In the genomic region with DNA sequence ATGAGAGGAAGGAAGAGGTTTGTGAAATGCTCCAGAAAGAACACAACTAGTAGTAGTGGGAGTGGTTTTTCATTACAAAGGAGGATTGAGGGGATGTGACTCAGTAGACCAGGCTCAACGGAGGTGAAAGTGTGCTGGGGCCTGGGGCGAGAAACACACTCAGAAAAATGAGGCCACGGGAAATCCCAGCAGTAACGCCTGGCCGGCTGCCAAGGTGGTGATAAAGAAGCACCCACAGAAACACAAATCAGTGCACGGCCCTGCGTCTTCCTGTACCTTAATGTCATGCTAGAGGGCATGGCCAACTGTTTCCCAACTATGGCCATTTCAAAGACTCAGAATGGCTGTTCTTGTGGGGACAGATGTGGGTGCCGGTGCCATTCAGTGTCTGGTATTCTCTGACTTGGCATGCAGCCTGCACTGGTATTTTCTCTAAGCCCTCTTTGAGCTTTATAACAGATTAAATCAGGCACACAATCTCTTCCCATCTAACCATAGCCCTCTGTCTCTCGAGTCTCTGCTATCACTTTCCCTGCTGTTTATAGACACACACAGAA, we compare ENCODE assay signal across 9 cellular contexts. TPM values are rescaled to one million over a fixed set of nuclear protein-coding genes. Genes with fewer than 3 reads are reported as not detected.
DNase-seq lines count a peak whose midpoint lies in the region; ATAC-seq, FAIRE-seq and TF ChIP-seq lines count a peak whose summit lies in the region.
"Had no signal": no experiment of that assay in that cellular context is flagged by ENCODE, and none has a peak within 500 bp of the region (broad histone marks: within the 10 kb centered on the region; RNA-seq: fewer than 3 reads in every experiment).

No MANE protein-coding gene starts in this region.

- intact Hi-C loops in IMR-90 (cut with micrococcal nuclease): loop anchor here (5.0 to 10.0 kb wide), 2 partner anchors 191 to 403 kb away; partner anchors contain the start of gene GALNT2

- no peak overlapping the region for H3K4me3 Mint-ChIP-seq in immature natural killer cell
- no peak overlapping the region for H3K4me3 Mint-ChIP-seq in stimulated activated memory B cell treated with anti-CD40 and anti-IgM and Interleukin-4, amounts not matched to agents 10 μg/mL and 1 μg/mL and 100 μg/mL, for 72 hours
- H3K4me3 Mint-ChIP-seq in WTC11: no peak overlapping the region

- H3K36me3 Mint-ChIP-seq in immature natural killer cell (peaks cover 0 to 19% (median 5%) of the 10 kb centered on the region in 3 donors), WTC11 (peaks cover 22% of the 10 kb centered on the region)
- H3K36me3 Mint-ChIP-seq in stimulated activated memory B cell treated with anti-CD40 and anti-IgM and Interleukin-4, amounts not matched to agents 10 μg/mL and 1 μg/mL and 100 μg/mL, for 72 hours: peaks cover 33% of the 10 kb centered on the region

- H3K23ac ChIP-seq in IMR-90 (ENCODE audit: low read depth, low read length): no peak overlapping the region

- POLR2A ChIA-PET in IMR-90 (lab: Charles Lee; ENCODE audit: unreplicated experiment) (no interaction called here), WTC11 (lab: Charles Lee) (no interaction called here)

- no peak overlapping the region for H3K18ac ChIP-seq in IMR-90 (ENCODE audit: low read depth, low read length)

- H2AFZ ChIP-seq in IMR-90 (replicated peaks; ENCODE audit: low read length, poor library complexity): no peak overlapping the region

- CTCF ChIA-PET in IMR-90 (lab: Yijun Ruan, JAX): no interaction called here
- CTCF ChIA-PET in WTC11 (lab: Charles Lee): interaction anchor here (0.7 kb wide), 1 partner anchor 238 kb away, joined by 3 read pairs; no protein-coding TSS in a partner anchor

- no peak overlapping the region for H4K91ac ChIP-seq in IMR-90 (ENCODE audit: insufficient read depth, low read depth, low read length)

- no peak overlapping the region for H2BK120ac ChIP-seq in IMR-90 (ENCODE audit: low read depth, low read length)

- no peak overlapping the region for H3K14ac ChIP-seq in IMR-90 (replicated peaks; ENCODE audit: low read depth, low read length)

- dilution Hi-C loops in IMR-90 (cut with HindIII; ENCODE audit: low sequenced_read_pairs, unreplicated experiment): no loop called here

- H3K79me1 ChIP-seq in IMR-90 (ENCODE audit: low read depth in 1 of 2, low read length in 2 of 2): no peaks in the 10 kb centered on the region

- H3K4me1 Mint-ChIP-seq in immature natural killer cell (no peaks in the 10 kb centered on the region), WTC11 (peaks cover 8% of the 10 kb centered on the region)
- H3K4me1 Mint-ChIP-seq in stimulated activated memory B cell treated with anti-CD40 and anti-IgM and Interleukin-4, amounts not matched to agents 10 μg/mL and 1 μg/mL and 100 μg/mL, for 72 hours: peaks cover 10% of the 10 kb centered on the region

- peak; percentile 71 for FAIRE-seq in GM12892 (lab: Jason Lieb, UNC)

- TF ChIP-seq RAD21 in IMR-90 (IDR thresholded peaks at IDR 0.05; ENCODE audit: low read length): no peak

- in situ Hi-C loops in IMR-90 (cut with MboI; ENCODE audit: low sequenced_read_pairs): loop anchor here (10.0 kb wide), 1 partner anchor 651 kb away; no protein-coding TSS in a partner anchor

- H2BK5ac ChIP-seq in IMR-90 (ENCODE audit: low read depth, low read length, poor library complexity, severe bottlenecking): no peak overlapping the region

- no peaks in the 10 kb centered on the region for H4K20me1 ChIP-seq in IMR-90 (ENCODE audit: insufficient read depth, low read length)

- TF ChIP-seq CTCF in IMR-90 (conservative IDR thresholded peaks at IDR 0.05; ENCODE audit: low read depth, low read length) (no peak), WTC11 (IDR thresholded peaks at IDR 0.05) (no peak)

- H3K9me3 ChIP-seq in IMR-90 (ENCODE audit: control insufficient read depth, insufficient read depth, low read length): no peaks in the 10 kb centered on the region
- H3K9me3 ChIP-seq: heart right ventricle had no signal

- 50% methylated on average over 2 of the region's 9 CpGs; no CpG with 5 or more reads in 1 of the 2 experiments for WGBS in IMR-90 (ENCODE audit: extremely low coverage in 2 of 2, insufficient read length in 1 of 2), 2 experiments

- no peak overlapping the region for H3K27ac Mint-ChIP-seq in immature natural killer cell
- no peak overlapping the region for H3K27ac Mint-ChIP-seq in stimulated activated memory B cell treated with anti-CD40 and anti-IgM and Interleukin-4, amounts not matched to agents 10 μg/mL and 1 μg/mL and 100 μg/mL, for 72 hours
- H3K27ac Mint-ChIP-seq in WTC11: no peak overlapping the region

- H3K4me2 ChIP-seq in IMR-90 (ENCODE audit: low read depth, low read length): no peak overlapping the region

- no peak overlapping the region for H3K9ac ChIP-seq in IMR-90 (ENCODE audit: low read depth, low read length)

- H3K4me3 ChIP-seq in IMR-90 (ENCODE audit: insufficient read depth, low read depth, low read length): no peak overlapping the region
- H3K4me3 ChIP-seq: heart right ventricle had no signal

- no peak overlapping the region for H2BK15ac ChIP-seq in IMR-90 (ENCODE audit: low read depth, low read length)

- no peaks in the 10 kb centered on the region for H3K27me3 ChIP-seq in IMR-90 (ENCODE audit: control insufficient read depth, insufficient read depth, low read length)
- H3K27me3 ChIP-seq: heart right ventricle had no signal

- H3K27me3 Mint-ChIP-seq in immature natural killer cell (ENCODE audit: low read depth in 3 of 3): peaks cover 0 to 2% (median 2%) of the 10 kb centered on the region in 3 donors
- H3K27me3 Mint-ChIP-seq in stimulated activated memory B cell treated with anti-CD40 and anti-IgM and Interleukin-4, amounts not matched to agents 10 μg/mL and 1 μg/mL and 100 μg/mL, for 72 hours: no peaks in the 10 kb centered on the region
- no peaks in the 10 kb centered on the region for H3K27me3 Mint-ChIP-seq in WTC11 (ENCODE audit: low read depth)

- H3K56ac ChIP-seq in IMR-90 (ENCODE audit: extremely low read depth, insufficient read depth, low read length): no peak overlapping the region

- H3K9me1 ChIP-seq in IMR-90 (ENCODE audit: insufficient read depth, low read length): peaks cover 6% of the 10 kb centered on the region; the same call in 1 of the 2 replicates

- no peak overlapping the region for H2AK9ac ChIP-seq in IMR-90 (replicated peaks; ENCODE audit: low read depth, low read length, poor library complexity)

- no peak overlapping the region for H3K27ac ChIP-seq in IMR-90 (ENCODE audit: insufficient read depth, low read length)
- H3K27ac ChIP-seq: heart right ventricle had no signal

- H3K9me3 Mint-ChIP-seq in immature natural killer cell (no peaks in the 10 kb centered on the region), WTC11 (no peaks in the 10 kb centered on the region)
- no peaks in the 10 kb centered on the region for H3K9me3 Mint-ChIP-seq in stimulated activated memory B cell treated with anti-CD40 and anti-IgM and Interleukin-4, amounts not matched to agents 10 μg/mL and 1 μg/mL and 100 μg/mL, for 72 hours

- H4K8ac ChIP-seq in IMR-90 (ENCODE audit: low read depth in 2 of 2, low read length in 2 of 2): no peak overlapping the region

- no peak overlapping the region for H3K4ac ChIP-seq in IMR-90 (ENCODE audit: low read depth, low read length)

- H3K4me1 ChIP-seq in IMR-90 (ENCODE audit: control insufficient read depth, insufficient read depth, low read length): peaks cover 6% of the 10 kb centered on the region

- H4K5ac ChIP-seq in IMR-90 (ENCODE audit: low read depth, low read length): no peak overlapping the region

- no peak for DNase-seq in GM12892 (ENCODE audit: insufficient read length)
- peak; percentile 63 for DNase-seq in IMR-90
- DNase-seq in activated T-cell treated with anti-CD3 and anti-CD28 coated beads for 24 hours (ENCODE audit: low read depth): peak; percentile 81
- peak; percentile 36 to 47 (median 40) for DNase-seq in immature natural killer cell
- no peak for DNase-seq in WTC11 (ENCODE audit: low spot score)

- no peak overlapping the region for H2BK20ac ChIP-seq in IMR-90 (ENCODE audit: low read depth, low read length)

- TF ChIP-seq POLR2A in GM12892 (IDR thresholded peaks at IDR 0.05; ENCODE audit: low read depth, low read length): no peak
- no peak for TF ChIP-seq POLR2A in IMR-90 (IDR thresholded peaks at IDR 0.05; ENCODE audit: low read depth, low read length)

- H3K36me3 ChIP-seq in IMR-90 (ENCODE audit: control insufficient read depth, insufficient read depth, low read length): 0 out of 2 replicates have a peak, but pooled peaks cover 1% of the 10 kb centered on the region

- BruUV-seq in IMR-90 (replicated peaks; lab: Mats Ljungman, UMichigan): no TSS peak

- no peak overlapping the region for H2AK5ac ChIP-seq in IMR-90 (ENCODE audit: low read depth, low read length)

- ATAC-seq in IMR-90 (ENCODE audit: low read depth): peak; percentile 58
- peak; percentile 73 for ATAC-seq in stimulated activated memory B cell treated with anti-CD40 and anti-IgM and Interleukin-4, amounts not matched to agents 10 μg/mL and 1 μg/mL and 100 μg/mL, for 72 hours
- no peak for ATAC-seq in WTC11
- ATAC-seq in HG02970 (IDR thresholded peaks at IDR 0.05; ENCODE audit: low FRiP score, unreplicated experiment): no peak
- ATAC-seq in GM19397 (IDR thresholded peaks at IDR 0.05; ENCODE audit: unreplicated experiment): no peak
- ATAC-seq: heart right ventricle had no signal

TF ChIP-seq in IMR-90, 13 proteins besides CTCF, POLR2A, EP300 and RAD21 (continues in another document):
- TF ChIP-seq FOS (IDR thresholded peaks at IDR 0.05; ENCODE audit: low read depth, low read length) (no peak), MXI1 (IDR thresholded peaks at IDR 0.05; ENCODE audit: borderline replicate concordance, low read depth, low read length) (no peak), SMC3 (IDR thresholded peaks at IDR 0.05; ENCODE audit: low read depth, low read length) (no peak)

TF ChIP-seq in WTC11, 78 proteins besides CTCF, POLR2A, EP300 and RAD21 (continues in another document):
- no peak for TF ChIP-seq JAZF1 (CRISPR knock-in tag; IDR thresholded peaks at IDR 0.05)

RNA-seq across cellular contexts. Expression of gene URB2, which starts 38.2 kb away (rescaled TPM):
- polyA plus RNA-seq in GM12892 (2012; ENCODE audit: missing spikeins): 6.7 TPM
- total RNA-seq in IMR-90 (2012; rRNA removed) (12.8 and 15.4 TPM in 2 replicates), WTC11 (2021) (20.7 to 24.6 TPM (median 22.5 TPM) in 3 replicates)
- polyA plus RNA-seq in IMR-90 (2012; rRNA removed) (5.9 and 6.3 TPM in 2 replicates), immature natural killer cell (1 to 10 TPM in 2 of 3 donors, under 1 TPM in 1; 0.11 to 4.8 (median 1.5) TPM)
- 3.8 and 4.5 TPM in 2 replicates for polyA plus RNA-seq in IMR-90 (2012; cell fraction: cytosol; rRNA removed)
- polyA plus RNA-seq in IMR-90 (2012; cell fraction: nucleus; rRNA removed; ENCODE audit: low replicate concordance): 5.1 and 10.3 TPM in 2 replicates

RNA-seq across cellular contexts. Expression of gene TAF5L, which starts 38.3 kb away (rescaled TPM):
- polyA plus RNA-seq in GM12892 (2012; ENCODE audit: missing spikeins): 16.7 TPM
- total RNA-seq in IMR-90 (2012; rRNA removed) (15.8 and 17.9 TPM in 2 replicates), WTC11 (2021) (17.9 to 23.8 TPM (median 18.9 TPM) in 3 replicates)
- polyA plus RNA-seq in IMR-90 (2012; rRNA removed) (16.8 and 18.6 TPM in 2 replicates), immature natural killer cell (1 to 10 TPM; 4.5 to 7.7 (median 6.2) TPM)
- 11.7 and 13.4 TPM in 2 replicates for polyA plus RNA-seq in IMR-90 (2012; cell fraction: cytosol; rRNA removed)
- polyA plus RNA-seq in IMR-90 (2012; cell fraction: nucleus; rRNA removed; ENCODE audit: low replicate concordance): 16.8 and 35.7 TPM in 2 replicates

Comparison
In these comparisons a context has a peak if more than half of its experiments do, and no peak if none do; other contexts are left out.
1. DNase-seq: peak in IMR-90 (single experiment), activated T-cell treated with anti-CD3 and anti-CD28 coated beads for 24 hours (single experiment) and immature natural killer cell (3 of 3); none in GM12892 (single experiment) and WTC11 (single experiment).
2. ATAC-seq: peak in IMR-90 (single experiment) and stimulated activated memory B cell treated with anti-CD40 and anti-IgM and Interleukin-4, amounts not matched to agents 10 μg/mL and 1 μg/mL and 100 μg/mL, for 72 hours (single experiment); none in WTC11 (single experiment), HG02970 (single experiment) and GM19397 (single experiment).